17 cellular contexts compared by ENCODE assay signal in the genomic region with DNA sequence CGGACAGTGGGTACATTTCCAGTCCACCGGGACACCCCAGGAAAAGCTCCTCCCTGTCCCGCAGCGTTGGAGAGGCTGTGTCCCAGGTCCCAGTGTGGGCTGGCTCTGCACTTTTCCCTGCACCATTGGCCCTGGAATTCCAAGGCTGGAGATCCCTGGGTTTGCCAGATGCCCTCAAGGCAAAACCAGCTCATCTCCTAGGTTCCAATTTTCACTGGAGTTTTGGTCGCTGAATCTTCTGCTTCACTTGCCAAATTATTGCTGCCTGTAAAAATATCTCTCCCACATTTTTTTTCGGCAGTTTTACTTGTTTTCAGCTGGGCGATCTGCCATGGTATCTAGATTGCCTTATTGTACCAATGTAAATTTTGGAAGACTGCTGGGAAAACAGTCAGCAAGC.
DNase-seq lines count a peak whose midpoint lies in the region; ATAC-seq, FAIRE-seq and TF ChIP-seq lines count a peak whose summit lies in the region.
"Had no signal": no experiment of that assay in that cellular context is flagged by ENCODE, and none has a peak within 500 bp of the region (broad histone marks: within the 10 kb centered on the region; RNA-seq: fewer than 3 reads in every experiment).

No MANE protein-coding gene starts in this region.

- TF ChIP-seq CTCF in LNCaP clone FGC (IDR thresholded peaks at IDR 0.05; ENCODE audit: control insufficient read depth, extremely low read depth, insufficient read depth) (no peak), H1 (IDR thresholded peaks at IDR 0.05; ENCODE audit: control extremely low read depth in 1 of 3, insufficient read depth in 1 of 3, low read depth in 1 of 3, low read length in 3 of 3) (no peak), colonic mucosa (IDR thresholded peaks at IDR 0.05) (no peak), osteocyte (IDR thresholded peaks at IDR 0.05) (no peak)

- H2BK20ac ChIP-seq in H1 (ENCODE audit: low read length), result no peak overlapping the region

- no peak overlapping the region for H2BK15ac ChIP-seq in H1 (ENCODE audit: low read length)

- H3K4me3 ChIP-seq in LNCaP clone FGC (ENCODE audit: low read depth, low read length) (no peak overlapping the region), H1 (ENCODE audit: extremely low read depth in 1 of 4, insufficient read depth in 2 of 4, low read depth in 3 of 4, low read length in 4 of 4) (no peak overlapping the region), colonic mucosa (no peak overlapping the region)
- H3K4me3 ChIP-seq: K562 had no signal

- TF ChIP-seq EP300 in H1 (IDR thresholded peaks at IDR 0.05; ENCODE audit: borderline replicate concordance in 1 of 2, low read depth in 2 of 2, low read length in 2 of 2), result no peak

- no peak overlapping the region for H3K27ac Mint-ChIP-seq in osteocyte (ENCODE audit: unreplicated experiment)
- H3K27ac Mint-ChIP-seq: CD14-positive monocyte had no signal

- no peak overlapping the region for H2BK5ac ChIP-seq in H1 (ENCODE audit: low read depth, low read length)

- no peak for TF ChIP-seq RAD21 in H1 (IDR thresholded peaks at IDR 0.05 in 1 of 2, conservative IDR thresholded peaks at IDR 0.05 in 1 of 2; ENCODE audit: low read depth in 2 of 2, low read length in 2 of 2)

- no peak overlapping the region for H4K5ac ChIP-seq in H1 (ENCODE audit: insufficient read length, low read depth, low read length)

- no peaks in the 10 kb centered on the region for H3K36me3 Mint-ChIP-seq in osteocyte (ENCODE audit: unreplicated experiment)
- H3K36me3 Mint-ChIP-seq: CD14-positive monocyte had no signal

- no peaks in the 10 kb centered on the region for H3K4me1 ChIP-seq in H1 (replicated peaks in 1 of 4; ENCODE audit: control insufficient read depth in 3 of 4, insufficient read depth in 4 of 4, low read length in 3 of 4)
- H3K4me1 ChIP-seq in colonic mucosa, result no peaks in the 10 kb centered on the region

- FAIRE-seq in H1 (lab: Jason Lieb, UNC), result no peak

- no peak overlapping the region for H3K23ac ChIP-seq in H1 (ENCODE audit: insufficient read length)

- H3K27me3 Mint-ChIP-seq in osteocyte (ENCODE audit: unreplicated experiment), result peaks cover 23% of the 10 kb centered on the region

- H3K14ac ChIP-seq in H1 (ENCODE audit: insufficient read length), result no peak overlapping the region

- WGBS in H1 (ENCODE audit: extremely low coverage in 1 of 2, insufficient coverage in 1 of 2, insufficient read length in 1 of 2, insufficient replicate concordance in 2 of 2, low coverage in 1 of 2, low lambda C conversion rate in 2 of 2, missing lambda C conversion rate in 1 of 2), 2 experiments, result 82% methylated on average over 7 of the region's 7 CpGs; no CpG with 5 or more reads in 1 of the 2 experiments

- TF ChIP-seq POLR2A in H1 (IDR thresholded peaks at IDR 0.05; ENCODE audit: control extremely low read depth in 1 of 2, low read depth in 2 of 2, low read length in 2 of 2), result no peak

- H3K4ac ChIP-seq in H1 (replicated peaks; ENCODE audit: insufficient read length, low read depth, low read length), result no peak overlapping the region

- no peaks in the 10 kb centered on the region for H3K9me3 Mint-ChIP-seq in osteocyte (ENCODE audit: unreplicated experiment)

- no peak overlapping the region for H2BK12ac ChIP-seq in H1 (ENCODE audit: low read depth, low read length)

- no peak for ATAC-seq in left colon
- ATAC-seq: K562, Panc1, Right ventricle myocardium inferior had no signal

- H3K27ac ChIP-seq in H1 (ENCODE audit: low read depth, low read length), result no peak overlapping the region
- H3K27ac ChIP-seq in colonic mucosa, result no peak overlapping the region

- H3K79me1 ChIP-seq in H1 (ENCODE audit: low read depth, low read length), result no peaks in the 10 kb centered on the region

- H3K9ac ChIP-seq in H1 (replicated peaks in 1 of 4; ENCODE audit: extremely low read depth in 1 of 4, low read depth in 3 of 4, low read length in 3 of 4) (no peak overlapping the region), colonic mucosa (ENCODE audit: low read depth in 2 of 2, low read length in 2 of 2) (no peak overlapping the region)

- POLR2A ChIA-PET in H1 (lab: Charles Lee; ENCODE audit: partially characterized antibody), result no interaction called here

- no peaks in the 10 kb centered on the region for H3K36me3 ChIP-seq in H1 (ENCODE audit: control insufficient read depth in 2 of 4, insufficient read depth in 4 of 4, low read length in 3 of 4)
- H3K36me3 ChIP-seq in colonic mucosa, result no peaks in the 10 kb centered on the region

- H4K91ac ChIP-seq in H1 (replicated peaks; ENCODE audit: insufficient read length, low read length), result no peak overlapping the region

- H3K27me3 ChIP-seq in H1 (replicated peaks in 1 of 4; ENCODE audit: control insufficient read depth in 3 of 4, extremely low read depth in 1 of 4, insufficient read depth in 3 of 4, low read length in 3 of 4), result no peaks in the 10 kb centered on the region; a peak in 1 of 7 replicates
- H3K27me3 ChIP-seq in colonic mucosa, result no peaks in the 10 kb centered on the region

- H3K23me2 ChIP-seq in H1 (ENCODE audit: low read depth, low read length), result no peaks in the 10 kb centered on the region

- no peak overlapping the region for H3K18ac ChIP-seq in H1 (ENCODE audit: extremely low read depth, low read length)

- no peak overlapping the region for H3K4me2 ChIP-seq in H1 (ENCODE audit: insufficient read depth in 1 of 2, low read depth in 2 of 2, low read length in 2 of 2)

- CTCF ChIA-PET in H1 (lab: Charles Lee; ENCODE audit: partially characterized antibody), result interaction anchor here (0.7 kb wide), 1 partner anchor 82 kb away, joined by 3 read pairs; no protein-coding TSS in a partner anchor

- no peak overlapping the region for H2BK120ac ChIP-seq in H1 (replicated peaks; ENCODE audit: low read depth, low read length)

- H3K9me3 ChIP-seq in H1 (ENCODE audit: insufficient read depth in 2 of 2, low read depth in 1 of 2, low read length in 1 of 2) (no peaks in the 10 kb centered on the region), colonic mucosa (no peaks in the 10 kb centered on the region)

- peak; percentile 5 for DNase-seq in activated CD8-positive, alpha-beta memory T cell treated with anti-CD3 and anti-CD28 coated beads for 24 hours
- DNase-seq in activated CD8-positive, alpha-beta memory T cell treated with anti-CD3 and anti-CD28 coated beads, Interleukin-2, amount 50 U/mL, for 4 hours, result no peak
- DNase-seq in LNCaP clone FGC (ENCODE audit: low read depth) (peak; percentile 3), H1 (ENCODE audit: low read depth in 1 of 2, low spot score in 2 of 2) (no peak), left colon (no peak), colonic mucosa (no peak), osteocyte (ENCODE audit: extremely low spot score, unreplicated experiment) (no peak), D341Med (ENCODE audit: low spot score) (no peak)
- DNase-seq: 8988T, NCI-H1048, NCI-H1436 treated with DMSO at 0.1 percent for 48 hours, NCI-H510A treated with DMSO at 0.1 percent for 48 hours, NCI-H82 had no signal

- H3K4me3 Mint-ChIP-seq in osteocyte (ENCODE audit: unreplicated experiment), result no peak overlapping the region
- H3K4me3 Mint-ChIP-seq: CD14-positive monocyte had no signal

- no peak overlapping the region for H4K8ac ChIP-seq in H1 (ENCODE audit: extremely low read depth, insufficient read depth, low read length)

- intact Hi-C loops in left colon (cut with DNase I, micrococcal nuclease), result no loop called here
- intact Hi-C loops in colonic mucosa (cut with DNase I), result no loop called here

- H2AFZ ChIP-seq in H1 (ENCODE audit: low read length), result peak overlapping the region; percentile 70; the same call in 1 of the 2 replicates

- no peaks in the 10 kb centered on the region for H3K79me2 ChIP-seq in H1 (ENCODE audit: control insufficient read depth in 1 of 2, insufficient read depth in 2 of 2, low read length in 2 of 2)

- no peaks in the 10 kb centered on the region for H3K4me1 Mint-ChIP-seq in osteocyte (ENCODE audit: unreplicated experiment)
- H3K4me1 Mint-ChIP-seq: CD14-positive monocyte had no signal

- no peaks in the 10 kb centered on the region for H4K20me1 ChIP-seq in H1 (replicated peaks in 1 of 2; ENCODE audit: control insufficient read depth in 1 of 2, insufficient read depth in 2 of 2, low read length in 2 of 2)

- no peak overlapping the region for H3K56ac ChIP-seq in H1 (replicated peaks; ENCODE audit: insufficient read length, low read depth, low read length)

- H2AK5ac ChIP-seq in H1 (ENCODE audit: low read depth, low read length), result no peak overlapping the region

TF ChIP-seq in H1, 55 proteins besides CTCF, POLR2A, EP300 and RAD21:
- TF ChIP-seq TEAD4 (IDR thresholded peaks at IDR 0.05; ENCODE audit: low read depth, low read length), result no peak
- no peak for TF ChIP-seq POLR2AphosphoS5 (IDR thresholded peaks at IDR 0.05; ENCODE audit: low read depth, low read length)
- no peak for TF ChIP-seq FOSL1 (IDR thresholded peaks at IDR 0.05; ENCODE audit: insufficient read depth, low read depth, low read length)
- no peak for TF ChIP-seq HDAC2 (IDR thresholded peaks at IDR 0.05; ENCODE audit: borderline replicate concordance in 1 of 2, low read depth in 2 of 2, low read length in 2 of 2)
- no peak for TF ChIP-seq RBBP5 (IDR thresholded peaks at IDR 0.05; ENCODE audit: borderline replicate concordance, low read depth, low read length)
- TF ChIP-seq KDM1A (IDR thresholded peaks at IDR 0.05; ENCODE audit: borderline replicate concordance, low read length), result no peak
- TF ChIP-seq SP1 (IDR thresholded peaks at IDR 0.05; ENCODE audit: low read depth, low read length), result no peak
TF ChIP-seq in H1: peak in this region for 0.

Comparison
In these comparisons a context has a peak if more than half of its experiments do, and no peak if none do; other contexts are left out.
1. DNase-seq: peak in activated CD8-positive, alpha-beta memory T cell treated with anti-CD3 and anti-CD28 coated beads for 24 hours (single experiment) and LNCaP clone FGC (single experiment); none in activated CD8-positive, alpha-beta memory T cell treated with anti-CD3 and anti-CD28 coated beads, Interleukin-2, amount 50 U/mL, for 4 hours (single experiment), H1 (0 of 2), left colon (0 of 2), colonic mucosa (single experiment), osteocyte (single experiment) and D341Med (single experiment).